17 cellular contexts compared by ENCODE assay signal in the genomic region with DNA sequence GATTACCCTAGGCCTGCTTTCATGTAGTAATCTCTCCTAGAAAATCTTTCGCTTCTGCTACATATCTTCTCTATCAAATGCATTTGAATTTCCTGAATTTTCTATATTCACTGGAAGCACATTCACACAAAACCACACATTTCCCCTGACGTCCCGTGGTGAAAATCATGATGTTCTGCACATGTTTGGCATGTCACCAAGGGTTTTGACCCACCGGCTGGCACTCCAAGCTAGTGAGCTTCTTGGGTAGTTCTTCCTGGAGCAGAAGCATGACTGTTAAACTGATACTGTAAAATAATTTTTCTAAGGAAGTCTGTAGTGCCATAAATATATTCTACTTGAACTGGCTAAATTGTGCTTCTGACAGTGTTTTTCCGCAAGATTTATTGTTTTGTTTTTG.
A peak's percentile ranks its signal among the peaks of the same experiment; 100 is the strongest.
DNase-seq lines count a peak whose midpoint lies in the region; ATAC-seq and TF ChIP-seq lines count a peak whose summit lies in the region.
"Had no signal": no experiment of that assay in that cellular context is flagged by ENCODE, and none has a peak within 500 bp of the region (broad histone marks: within the 10 kb centered on the region; RNA-seq: fewer than 3 reads in every experiment).

No MANE protein-coding gene starts in this region.

- H3K4me3 ChIP-seq in fibroblast of pulmonary artery (replicated peaks; ENCODE audit: low read depth, low read length) (no peak overlapping the region), upper lobe of right lung (no peak overlapping the region)
- H3K4me3 ChIP-seq: A549, HAP-1, MG63 had no signal

- intact Hi-C loops in upper lobe of right lung (cut with DNase I): no loop called here

- TF ChIP-seq CTCF in fibroblast of pulmonary artery (IDR thresholded peaks at IDR 0.05; ENCODE audit: low read length, missing control alignments) (no peak), upper lobe of right lung (IDR thresholded peaks at IDR 0.05) (no peak)

- H3K27ac ChIP-seq in upper lobe of right lung: no peak overlapping the region
- H3K27ac ChIP-seq: A549, KMS-11 had no signal

- H3K27me3 ChIP-seq in upper lobe of right lung: no peaks in the 10 kb centered on the region
- H3K27me3 ChIP-seq: MG63 had no signal

- no peaks in the 10 kb centered on the region for H3K9me3 ChIP-seq in upper lobe of right lung
- H3K9me3 ChIP-seq: A549, HAP-1, MG63 had no signal

- no peaks in the 10 kb centered on the region for H3K4me1 ChIP-seq in upper lobe of right lung
- H3K4me1 ChIP-seq: A549, HAP-1 had no signal

- DNase-seq in GDM1 (lab: John Stamatoyannopoulos, UW) (peak; percentile 37), NCI-H69 (lab: John Stamatoyannopoulos, UW) (peak; percentile 27), fibroblast of pulmonary artery (ENCODE audit: low read depth) (peak; percentile 1), pulmonary artery endothelial cell (ENCODE audit: low read depth, low spot score) (peak; percentile 58), NCI-H748 (lab: John Stamatoyannopoulos, UW; ENCODE audit: unreplicated experiment) (no peak), upper lobe of right lung (no peak), occipital lobe (lab: John Stamatoyannopoulos, UW) (no peak), COR-L47 (lab: John Stamatoyannopoulos, UW) (no peak)
- DNase-seq: MG63; NCI-H1092; NCI-H2081 treated with DMSO at 0.1 percent for 48 hours; NCI-H526 treated with DMSO at 0.1 percent for 48 hours; NK-92 treated with Interleukin-12 subunit alpha and Interleukin-12 subunit beta, amount 100 ng/mL, for 24 hours; SHP77 treated with DMSO at 0.1 percent for 48 hours had no signal

- no peak for ATAC-seq in upper lobe of right lung
- ATAC-seq: A549 had no signal

- no peaks in the 10 kb centered on the region for H3K36me3 ChIP-seq in upper lobe of right lung
- H3K36me3 ChIP-seq: HAP-1, MG63 had no signal

Comparison
In these comparisons a context has a peak if more than half of its experiments do, and no peak if none do; other contexts are left out.
1. DNase-seq: peak in GDM1 (single experiment), NCI-H69 (single experiment), fibroblast of pulmonary artery (single experiment) and pulmonary artery endothelial cell (single experiment); none in NCI-H748 (single experiment), upper lobe of right lung (single experiment), occipital lobe (single experiment) and COR-L47 (single experiment).